ENCODE assay signal across 26 cellular contexts in genomic region chr11:118643995-118644345, GRCh38. TPM values are rescaled to one million over a fixed set of nuclear protein-coding genes. Genes with fewer than 3 reads are reported as not detected.
"Had no signal": no experiment of that assay in that cellular context is flagged by ENCODE, and none has a peak within 500 bp of the region (broad histone marks: within the 10 kb centered on the region; RNA-seq: fewer than 3 reads in every experiment).

No MANE protein-coding gene starts in this region.

- H3K27me3 ChIP-seq: breast epithelium, heart right ventricle, ovary, spleen had no signal

- H3K36me3 ChIP-seq: breast epithelium, ovary had no signal

- DNase-seq: activated CD4-positive, alpha-beta memory T cell treated with anti-CD3 and anti-CD28 coated beads for 36 hours; activated CD4-positive, alpha-beta T cell treated with anti-CD3 and anti-CD28 coated beads, Interleukin-2, amount 10 ng/mL, durations not matched to agents 24 days and 14 days; activated CD4-positive, CD25-positive, alpha-beta regulatory T cell treated with anti-CD3 and anti-CD28 coated beads, Interleukin-2, amount 50 U/mL, for 72 hours; activated CD8-positive, alpha-beta memory T cell treated with anti-CD3 and anti-CD28 coated beads, Interleukin-2, amount 50 U/mL, for 4 hours; activated effector memory CD4-positive, alpha-beta T cell treated with anti-CD3 and anti-CD28 coated beads, Interleukin-2, amount 50 U/mL, for 16 hours; activated naive CD4-positive, alpha-beta T cell treated with anti-CD3 and anti-CD28 coated beads for 36 hours; activated naive CD8-positive, alpha-beta T cell treated with anti-CD3 and anti-CD28 coated beads for 36 hours; activated T-cell treated with anti-CD3 and anti-CD28 coated beads, Interleukin-2, amount 50 U/mL, for 1 hour; amniotic stem cell; cortex of kidney; kidney glomerular epithelial cell; mammary epithelial cell; ovary; spleen; stimulated activated naive CD4-positive, alpha-beta T cell; T-helper 2 cell; trophoblast cell had no signal

- H3K27ac ChIP-seq: ovary, prostate gland had no signal

- H3K4me3 ChIP-seq: breast epithelium, heart right ventricle, ovary, prostate gland, spleen, thoracic aorta had no signal

- H3K9me3 ChIP-seq: breast epithelium, heart right ventricle, ovary, prostate gland, spleen, thoracic aorta had no signal

RNA-seq across cellular contexts. Expression of gene TREH, which starts 35.5 kb away (rescaled TPM):
- total RNA-seq: activated CD4-positive, alpha-beta memory T cell treated with anti-CD3 and anti-CD28 coated beads for 36 hours; activated CD4-positive, alpha-beta T cell treated with anti-CD3 and anti-CD28 coated beads, Interleukin-2, amount 10 ng/mL, durations not matched to agents 24 days and 14 days; activated CD8-positive, alpha-beta memory T cell treated with anti-CD3 and anti-CD28 coated beads for 36 hours; activated naive CD4-positive, alpha-beta T cell treated with anti-CD3 and anti-CD28 coated beads for 36 hours; activated naive CD8-positive, alpha-beta T cell treated with anti-CD3 and anti-CD28 coated beads for 36 hours; activated T-helper 1 cell treated with anti-CD3 and anti-CD28 coated beads, Interleukin-12 subunit alpha, Interleukin-12 subunit beta, Interleukin-2, Interleukin-4 antibody, amounts not matched to agents 30 ng/mL and 10 ng/mL and 1 ng/mL, durations not matched to agents 14 hours and 24 hours and 36 hours; breast epithelium; endothelial cell of umbilical vein; fibroblast of lung; fibroblast of villous mesenchyme; spleen; thoracic aorta had no signal
- polyA plus RNA-seq: endothelial cell of umbilical vein, fibroblast of lung, mammary epithelial cell had no signal
